1 cellular context compared by ENCODE assay signal in the genomic region with DNA sequence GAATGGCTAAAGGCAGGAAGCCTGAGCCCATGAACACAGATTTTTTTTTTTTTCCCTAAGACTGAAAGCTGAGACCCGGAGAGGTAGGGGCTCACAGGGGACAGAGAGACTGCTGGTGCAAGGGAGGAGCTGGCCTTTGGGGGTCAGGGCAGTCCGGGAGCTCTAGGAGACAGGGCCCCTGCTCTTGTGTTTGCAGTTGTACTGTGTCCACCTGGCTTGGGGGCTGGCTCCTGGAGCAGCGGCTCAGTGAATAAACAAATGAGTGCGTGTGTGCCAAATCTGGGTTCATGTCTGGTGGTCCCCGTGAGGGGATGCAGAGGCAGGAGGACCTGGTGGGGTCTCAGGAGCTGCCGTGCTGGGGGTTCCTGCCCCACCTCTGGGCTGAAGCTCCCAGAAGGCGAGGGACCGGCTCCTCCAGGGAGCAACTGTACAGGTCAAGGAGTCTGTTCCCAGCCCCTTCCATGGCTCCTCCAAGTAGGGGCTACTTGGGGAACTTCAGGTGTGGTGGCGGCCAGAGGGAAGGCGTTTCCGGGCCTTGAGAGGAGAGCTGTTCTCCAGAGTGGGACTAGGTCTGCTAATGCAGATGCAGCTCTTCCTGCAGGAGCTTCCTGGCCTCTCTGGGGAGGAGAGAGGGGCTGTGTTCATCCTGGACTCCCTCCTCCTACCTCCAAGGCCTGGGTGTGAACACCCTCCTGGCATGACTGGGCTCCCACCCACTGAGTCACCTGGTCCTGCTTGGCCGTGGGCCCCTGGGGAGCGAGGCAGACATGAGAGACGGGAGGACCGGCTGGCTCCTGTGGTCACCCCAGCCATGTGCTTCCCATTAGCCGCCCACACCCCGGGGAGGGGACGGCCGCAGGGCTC.
TF ChIP-seq lines count a peak whose summit lies in the region.

No MANE protein-coding gene starts in this region.

TF ChIP-seq in K562, 482 proteins besides CTCF, POLR2A, EP300 and RAD21 (continued from another document and continues in another):
- TF ChIP-seq, protein P1, sequence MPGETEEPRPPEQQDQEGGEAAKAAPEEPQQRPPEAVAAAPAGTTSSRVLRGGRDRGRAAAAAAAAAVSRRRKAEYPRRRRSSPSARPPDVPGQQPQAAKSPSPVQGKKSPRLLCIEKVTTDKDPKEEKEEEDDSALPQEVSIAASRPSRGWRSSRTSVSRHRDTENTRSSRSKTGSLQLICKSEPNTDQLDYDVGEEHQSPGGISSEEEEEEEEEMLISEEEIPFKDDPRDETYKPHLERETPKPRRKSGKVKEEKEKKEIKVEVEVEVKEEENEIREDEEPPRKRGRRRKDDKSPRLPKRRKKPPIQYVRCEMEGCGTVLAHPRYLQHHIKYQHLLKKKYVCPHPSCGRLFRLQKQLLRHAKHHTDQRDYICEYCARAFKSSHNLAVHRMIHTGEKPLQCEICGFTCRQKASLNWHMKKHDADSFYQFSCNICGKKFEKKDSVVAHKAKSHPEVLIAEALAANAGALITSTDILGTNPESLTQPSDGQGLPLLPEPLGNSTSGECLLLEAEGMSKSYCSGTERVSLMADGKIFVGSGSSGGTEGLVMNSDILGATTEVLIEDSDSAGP (CRISPR knock-in tag; IDR thresholded peaks at IDR 0.05), result no peak
- TF ChIP-seq RBFOX2 (IDR thresholded peaks at IDR 0.05; ENCODE audit: low read depth, low read length) (peak; percentile 73), ZC3H4 (CRISPR knock-in tag; IDR thresholded peaks at IDR 0.05; ENCODE audit: borderline replicate concordance) (no peak), ZNF644 (tag; IDR thresholded peaks at IDR 0.05; ENCODE audit: low read depth) (0 out of 2 replicates have a peak, but pooled peaks have one; percentile 40), KAT2B (IDR thresholded peaks at IDR 0.05; ENCODE audit: low read depth, low read length) (no peak), ZNF146 (CRISPR knock-in tag; IDR thresholded peaks at IDR 0.05; ENCODE audit: unreplicated experiment) (no peak), MTF1 (CRISPR knock-in tag; IDR thresholded peaks at IDR 0.05; ENCODE audit: borderline replicate concordance) (no peak), ATF1 (CRISPR knock-in tag; IDR thresholded peaks at IDR 0.05) (no peak), ATF1 (tag; IDR thresholded peaks at IDR 0.05) (no peak), TAF1 (IDR thresholded peaks at IDR 0.05; ENCODE audit: control insufficient read depth, extremely low read depth, insufficient read depth, low read length, severe bottlenecking) (no peak), RAD51 (IDR thresholded peaks at IDR 0.05; ENCODE audit: borderline replicate concordance, low read depth) (peak; percentile 54; the same call in 1 of the 2 replicates), SMARCA4 (IDR thresholded peaks at IDR 0.05) (peak; percentile 20; the same call in 1 of the 2 replicates), ZNF384 (IDR thresholded peaks at IDR 0.05; ENCODE audit: low read depth, low read length) (no peak), RBM14 (IDR thresholded peaks at IDR 0.05; ENCODE audit: borderline replicate concordance, insufficient read depth, low read depth, low read length) (no peak), ZNF354B (CRISPR knock-in tag; IDR thresholded peaks at IDR 0.05) (no peak), ZNF175 (CRISPR knock-in tag; IDR thresholded peaks at IDR 0.05; ENCODE audit: low read depth) (peak; percentile 60), RCOR1 (IDR thresholded peaks at IDR 0.05; ENCODE audit: borderline replicate concordance in 1 of 2, low read depth in 2 of 2, low read length in 2 of 2) (0 out of 4 replicates have a peak, but pooled peaks of 1 of the 2 experiments have one; percentile 40), ATF7 (IDR thresholded peaks at IDR 0.05) (0 out of 2 replicates have a peak, but pooled peaks have one; percentile 16), BHLHE40 (IDR thresholded peaks at IDR 0.05; ENCODE audit: low read length) (peak; percentile 94), ZNF140 (CRISPR knock-in tag; IDR thresholded peaks at IDR 0.05) (no peak), ZBTB7A (IDR thresholded peaks at IDR 0.05; ENCODE audit: borderline replicate concordance, control insufficient read depth, low read depth, low read length) (0 out of 2 replicates have a peak, but pooled peaks have one; percentile 17)
- TF ChIP-seq, protein P2, sequence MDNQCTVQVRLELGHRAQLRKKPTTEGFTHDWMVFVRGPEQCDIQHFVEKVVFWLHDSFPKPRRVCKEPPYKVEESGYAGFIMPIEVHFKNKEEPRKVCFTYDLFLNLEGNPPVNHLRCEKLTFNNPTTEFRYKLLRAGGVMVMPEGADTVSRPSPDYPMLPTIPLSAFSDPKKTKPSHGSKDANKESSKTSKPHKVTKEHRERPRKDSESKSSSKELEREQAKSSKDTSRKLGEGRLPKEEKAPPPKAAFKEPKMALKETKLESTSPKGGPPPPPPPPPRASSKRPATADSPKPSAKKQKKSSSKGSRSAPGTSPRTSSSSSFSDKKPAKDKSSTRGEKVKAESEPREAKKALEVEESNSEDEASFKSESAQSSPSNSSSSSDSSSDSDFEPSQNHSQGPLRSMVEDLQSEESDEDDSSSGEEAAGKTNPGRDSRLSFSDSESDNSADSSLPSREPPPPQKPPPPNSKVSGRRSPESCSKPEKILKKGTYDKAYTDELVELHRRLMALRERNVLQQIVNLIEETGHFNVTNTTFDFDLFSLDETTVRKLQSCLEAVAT (IDR thresholded peaks at IDR 0.05), result no peak
- TF ChIP-seq, protein P3, sequence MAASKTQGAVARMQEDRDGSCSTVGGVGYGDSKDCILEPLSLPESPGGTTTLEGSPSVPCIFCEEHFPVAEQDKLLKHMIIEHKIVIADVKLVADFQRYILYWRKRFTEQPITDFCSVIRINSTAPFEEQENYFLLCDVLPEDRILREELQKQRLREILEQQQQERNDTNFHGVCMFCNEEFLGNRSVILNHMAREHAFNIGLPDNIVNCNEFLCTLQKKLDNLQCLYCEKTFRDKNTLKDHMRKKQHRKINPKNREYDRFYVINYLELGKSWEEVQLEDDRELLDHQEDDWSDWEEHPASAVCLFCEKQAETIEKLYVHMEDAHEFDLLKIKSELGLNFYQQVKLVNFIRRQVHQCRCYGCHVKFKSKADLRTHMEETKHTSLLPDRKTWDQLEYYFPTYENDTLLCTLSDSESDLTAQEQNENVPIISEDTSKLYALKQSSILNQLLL (CRISPR knock-in tag; IDR thresholded peaks at IDR 0.05; ENCODE audit: borderline replicate concordance), result no peak
- TF ChIP-seq, protein P4, sequence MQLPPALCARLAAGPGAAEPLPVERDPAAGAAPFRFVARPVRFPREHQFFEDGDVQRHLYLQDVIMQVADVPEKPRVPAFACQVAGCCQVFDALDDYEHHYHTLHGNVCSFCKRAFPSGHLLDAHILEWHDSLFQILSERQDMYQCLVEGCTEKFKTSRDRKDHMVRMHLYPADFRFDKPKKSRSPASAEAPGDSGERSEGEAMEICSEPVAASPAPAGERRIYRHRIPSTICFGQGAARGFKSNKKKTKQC (CRISPR knock-in tag; IDR thresholded peaks at IDR 0.05), result peak; percentile 41; the same call in 1 of the 2 replicates
- TF ChIP-seq, protein P5, sequence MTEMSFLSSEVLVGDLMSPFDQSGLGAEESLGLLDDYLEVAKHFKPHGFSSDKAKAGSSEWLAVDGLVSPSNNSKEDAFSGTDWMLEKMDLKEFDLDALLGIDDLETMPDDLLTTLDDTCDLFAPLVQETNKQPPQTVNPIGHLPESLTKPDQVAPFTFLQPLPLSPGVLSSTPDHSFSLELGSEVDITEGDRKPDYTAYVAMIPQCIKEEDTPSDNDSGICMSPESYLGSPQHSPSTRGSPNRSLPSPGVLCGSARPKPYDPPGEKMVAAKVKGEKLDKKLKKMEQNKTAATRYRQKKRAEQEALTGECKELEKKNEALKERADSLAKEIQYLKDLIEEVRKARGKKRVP (CRISPR knock-in tag; IDR thresholded peaks at IDR 0.05), result no peak
- TF ChIP-seq, protein P6, sequence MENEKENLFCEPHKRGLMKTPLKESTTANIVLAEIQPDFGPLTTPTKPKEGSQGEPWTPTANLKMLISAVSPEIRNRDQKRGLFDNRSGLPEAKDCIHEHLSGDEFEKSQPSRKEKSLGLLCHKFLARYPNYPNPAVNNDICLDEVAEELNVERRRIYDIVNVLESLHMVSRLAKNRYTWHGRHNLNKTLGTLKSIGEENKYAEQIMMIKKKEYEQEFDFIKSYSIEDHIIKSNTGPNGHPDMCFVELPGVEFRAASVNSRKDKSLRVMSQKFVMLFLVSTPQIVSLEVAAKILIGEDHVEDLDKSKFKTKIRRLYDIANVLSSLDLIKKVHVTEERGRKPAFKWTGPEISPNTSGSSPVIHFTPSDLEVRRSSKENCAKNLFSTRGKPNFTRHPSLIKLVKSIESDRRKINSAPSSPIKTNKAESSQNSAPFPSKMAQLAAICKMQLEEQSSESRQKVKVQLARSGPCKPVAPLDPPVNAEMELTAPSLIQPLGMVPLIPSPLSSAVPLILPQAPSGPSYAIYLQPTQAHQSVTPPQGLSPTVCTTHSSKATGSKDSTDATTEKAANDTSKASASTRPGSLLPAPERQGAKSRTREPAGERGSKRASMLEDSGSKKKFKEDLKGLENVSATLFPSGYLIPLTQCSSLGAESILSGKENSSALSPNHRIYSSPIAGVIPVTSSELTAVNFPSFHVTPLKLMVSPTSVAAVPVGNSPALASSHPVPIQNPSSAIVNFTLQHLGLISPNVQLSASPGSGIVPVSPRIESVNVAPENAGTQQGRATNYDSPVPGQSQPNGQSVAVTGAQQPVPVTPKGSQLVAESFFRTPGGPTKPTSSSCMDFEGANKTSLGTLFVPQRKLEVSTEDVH (IDR thresholded peaks at IDR 0.05; ENCODE audit: low read depth, partially characterized antibody), result no peak
- TF ChIP-seq, protein P7, sequence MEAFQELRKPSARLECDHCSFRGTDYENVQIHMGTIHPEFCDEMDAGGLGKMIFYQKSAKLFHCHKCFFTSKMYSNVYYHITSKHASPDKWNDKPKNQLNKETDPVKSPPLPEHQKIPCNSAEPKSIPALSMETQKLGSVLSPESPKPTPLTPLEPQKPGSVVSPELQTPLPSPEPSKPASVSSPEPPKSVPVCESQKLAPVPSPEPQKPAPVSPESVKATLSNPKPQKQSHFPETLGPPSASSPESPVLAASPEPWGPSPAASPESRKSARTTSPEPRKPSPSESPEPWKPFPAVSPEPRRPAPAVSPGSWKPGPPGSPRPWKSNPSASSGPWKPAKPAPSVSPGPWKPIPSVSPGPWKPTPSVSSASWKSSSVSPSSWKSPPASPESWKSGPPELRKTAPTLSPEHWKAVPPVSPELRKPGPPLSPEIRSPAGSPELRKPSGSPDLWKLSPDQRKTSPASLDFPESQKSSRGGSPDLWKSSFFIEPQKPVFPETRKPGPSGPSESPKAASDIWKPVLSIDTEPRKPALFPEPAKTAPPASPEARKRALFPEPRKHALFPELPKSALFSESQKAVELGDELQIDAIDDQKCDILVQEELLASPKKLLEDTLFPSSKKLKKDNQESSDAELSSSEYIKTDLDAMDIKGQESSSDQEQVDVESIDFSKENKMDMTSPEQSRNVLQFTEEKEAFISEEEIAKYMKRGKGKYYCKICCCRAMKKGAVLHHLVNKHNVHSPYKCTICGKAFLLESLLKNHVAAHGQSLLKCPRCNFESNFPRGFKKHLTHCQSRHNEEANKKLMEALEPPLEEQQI (IDR thresholded peaks at IDR 0.05), result no peak
- TF ChIP-seq, protein P8, sequence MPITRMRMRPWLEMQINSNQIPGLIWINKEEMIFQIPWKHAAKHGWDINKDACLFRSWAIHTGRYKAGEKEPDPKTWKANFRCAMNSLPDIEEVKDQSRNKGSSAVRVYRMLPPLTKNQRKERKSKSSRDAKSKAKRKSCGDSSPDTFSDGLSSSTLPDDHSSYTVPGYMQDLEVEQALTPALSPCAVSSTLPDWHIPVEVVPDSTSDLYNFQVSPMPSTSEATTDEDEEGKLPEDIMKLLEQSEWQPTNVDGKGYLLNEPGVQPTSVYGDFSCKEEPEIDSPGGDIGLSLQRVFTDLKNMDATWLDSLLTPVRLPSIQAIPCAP (CRISPR knock-in tag; IDR thresholded peaks at IDR 0.05; ENCODE audit: borderline replicate concordance), result no peak
- TF ChIP-seq, protein P9, sequence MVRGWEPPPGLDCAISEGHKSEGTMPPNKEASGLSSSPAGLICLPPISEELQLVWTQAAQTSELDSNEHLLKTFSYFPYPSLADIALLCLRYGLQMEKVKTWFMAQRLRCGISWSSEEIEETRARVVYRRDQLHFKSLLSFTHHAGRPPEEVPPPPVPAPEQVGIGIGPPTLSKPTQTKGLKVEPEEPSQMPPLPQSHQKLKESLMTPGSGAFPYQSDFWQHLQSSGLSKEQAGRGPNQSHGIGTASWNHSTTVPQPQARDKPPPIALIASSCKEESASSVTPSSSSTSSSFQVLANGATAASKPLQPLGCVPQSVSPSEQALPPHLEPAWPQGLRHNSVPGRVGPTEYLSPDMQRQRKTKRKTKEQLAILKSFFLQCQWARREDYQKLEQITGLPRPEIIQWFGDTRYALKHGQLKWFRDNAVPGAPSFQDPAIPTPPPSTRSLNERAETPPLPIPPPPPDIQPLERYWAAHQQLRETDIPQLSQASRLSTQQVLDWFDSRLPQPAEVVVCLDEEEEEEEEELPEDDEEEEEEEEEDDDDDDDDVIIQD (CRISPR knock-in tag; IDR thresholded peaks at IDR 0.05), result no peak
- TF ChIP-seq, protein P10, sequence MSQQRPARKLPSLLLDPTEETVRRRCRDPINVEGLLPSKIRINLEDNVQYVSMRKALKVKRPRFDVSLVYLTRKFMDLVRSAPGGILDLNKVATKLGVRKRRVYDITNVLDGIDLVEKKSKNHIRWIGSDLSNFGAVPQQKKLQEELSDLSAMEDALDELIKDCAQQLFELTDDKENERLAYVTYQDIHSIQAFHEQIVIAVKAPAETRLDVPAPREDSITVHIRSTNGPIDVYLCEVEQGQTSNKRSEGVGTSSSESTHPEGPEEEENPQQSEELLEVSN (IDR thresholded peaks at IDR 0.05; ENCODE audit: borderline replicate concordance in 1 of 2, extremely low read depth in 1 of 2, insufficient read depth in 1 of 2, insufficient read length in 1 of 2, low read depth in 1 of 2, low read length in 1 of 2, poor library complexity in 1 of 2, severe bottlenecking in 1 of 2), result peak; percentile 78 to 81
- TF ChIP-seq, protein P11, sequence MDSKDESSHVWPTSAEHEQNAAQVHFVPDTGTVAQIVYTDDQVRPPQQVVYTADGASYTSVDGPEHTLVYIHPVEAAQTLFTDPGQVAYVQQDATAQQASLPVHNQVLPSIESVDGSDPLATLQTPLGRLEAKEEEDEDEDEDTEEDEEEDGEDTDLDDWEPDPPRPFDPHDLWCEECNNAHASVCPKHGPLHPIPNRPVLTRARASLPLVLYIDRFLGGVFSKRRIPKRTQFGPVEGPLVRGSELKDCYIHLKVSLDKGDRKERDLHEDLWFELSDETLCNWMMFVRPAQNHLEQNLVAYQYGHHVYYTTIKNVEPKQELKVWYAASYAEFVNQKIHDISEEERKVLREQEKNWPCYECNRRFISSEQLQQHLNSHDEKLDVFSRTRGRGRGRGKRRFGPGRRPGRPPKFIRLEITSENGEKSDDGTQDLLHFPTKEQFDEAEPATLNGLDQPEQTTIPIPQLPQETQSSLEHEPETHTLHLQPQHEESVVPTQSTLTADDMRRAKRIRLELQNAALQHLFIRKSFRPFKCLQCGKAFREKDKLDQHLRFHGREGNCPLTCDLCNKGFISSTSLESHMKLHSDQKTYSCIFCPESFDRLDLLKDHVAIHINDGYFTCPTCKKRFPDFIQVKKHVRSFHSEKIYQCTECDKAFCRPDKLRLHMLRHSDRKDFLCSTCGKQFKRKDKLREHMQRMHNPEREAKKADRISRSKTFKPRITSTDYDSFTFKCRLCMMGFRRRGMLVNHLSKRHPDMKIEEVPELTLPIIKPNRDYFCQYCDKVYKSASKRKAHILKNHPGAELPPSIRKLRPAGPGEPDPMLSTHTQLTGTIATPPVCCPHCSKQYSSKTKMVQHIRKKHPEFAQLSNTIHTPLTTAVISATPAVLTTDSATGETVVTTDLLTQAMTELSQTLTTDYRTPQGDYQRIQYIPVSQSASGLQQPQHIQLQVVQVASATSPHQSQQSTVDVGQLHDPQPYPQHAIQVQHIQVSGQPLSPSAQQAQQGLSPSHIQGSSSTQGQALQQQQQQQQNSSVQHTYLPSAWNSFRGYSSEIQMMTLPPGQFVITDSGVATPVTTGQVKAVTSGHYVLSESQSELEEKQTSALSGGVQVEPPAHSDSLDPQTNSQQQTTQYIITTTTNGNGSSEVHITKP (IDR thresholded peaks at IDR 0.05; ENCODE audit: partially characterized antibody), result no peak
